ENCODE assay signal across 25 cellular contexts in genomic region chr11:131874070-131874469, GRCh38.
"Had no signal": no experiment of that assay in that cellular context is flagged by ENCODE, and none has a peak within 500 bp of the region (broad histone marks: within the 10 kb centered on the region; RNA-seq: fewer than 3 reads in every experiment).

No MANE protein-coding gene starts in this region.

- H3K9me3 Mint-ChIP-seq: activated naive CD4-positive, alpha-beta T cell treated with anti-CD3 and anti-CD28 coated beads, Interleukin-2, amount 50 U/mL, for 24 hours had no signal

- H3K27ac ChIP-seq: ascending aorta, body of pancreas, RWPE1, WERI-Rb-1 had no signal

- H3K4me3 ChIP-seq: ascending aorta, body of pancreas had no signal

- H3K27me3 Mint-ChIP-seq: activated CD4-positive, alpha-beta memory T cell treated with anti-CD3 and anti-CD28 coated beads, Interleukin-2, amount 10 ng/mL, durations not matched to agents 7 days and 5 days; activated naive CD4-positive, alpha-beta T cell treated with anti-CD3 and anti-CD28 coated beads, Interleukin-2, amount 50 U/mL, for 24 hours; central memory CD8-positive, alpha-beta T cell had no signal

- H3K9me3 ChIP-seq: ascending aorta, body of pancreas had no signal

- H3K27me3 ChIP-seq: ascending aorta, body of pancreas had no signal

- H3K4me1 ChIP-seq: ascending aorta, body of pancreas had no signal

- H3K36me3 ChIP-seq: ascending aorta, WERI-Rb-1 had no signal

- H3K4me3 Mint-ChIP-seq: activated CD4-positive, alpha-beta memory T cell treated with anti-CD3 and anti-CD28 coated beads, Interleukin-2, amount 10 ng/mL, durations not matched to agents 7 days and 5 days; activated CD4-positive, alpha-beta T cell treated with anti-CD3 and anti-CD28 coated beads for 36 hours; activated naive CD4-positive, alpha-beta T cell treated with anti-CD3 and anti-CD28 coated beads, Interleukin-2, amount 50 U/mL, for 24 hours; central memory CD8-positive, alpha-beta T cell had no signal

- ATAC-seq: activated CD4-positive, alpha-beta T cell treated with anti-CD3 and anti-CD28 coated beads for 36 hours; body of pancreas; Panc1 had no signal

- H3K4me1 Mint-ChIP-seq: activated CD4-positive, alpha-beta memory T cell treated with anti-CD3 and anti-CD28 coated beads, Interleukin-2, amount 10 ng/mL, durations not matched to agents 7 days and 5 days; activated CD4-positive, alpha-beta T cell treated with anti-CD3 and anti-CD28 coated beads for 36 hours; activated naive CD4-positive, alpha-beta T cell treated with anti-CD3 and anti-CD28 coated beads, Interleukin-2, amount 50 U/mL, for 24 hours; central memory CD8-positive, alpha-beta T cell had no signal

- H3K36me3 Mint-ChIP-seq: activated naive CD4-positive, alpha-beta T cell treated with anti-CD3 and anti-CD28 coated beads, Interleukin-2, amount 50 U/mL, for 24 hours had no signal

- DNase-seq: activated CD4-positive, alpha-beta memory T cell treated with anti-CD3 and anti-CD28 coated beads, Interleukin-2, amount 10 ng/mL, durations not matched to agents 7 days and 5 days; activated CD4-positive, alpha-beta T cell treated with anti-CD3 and anti-CD28 coated beads for 36 hours; activated CD4-positive, alpha-beta T cell treated with anti-CD3 and anti-CD28 coated beads, Interleukin-2, amount 50 U/mL, for 1 hour; activated effector memory CD4-positive, alpha-beta T cell treated with Interleukin-2 at 50 U/mL for 16 hours; activated naive CD4-positive, alpha-beta T cell; activated T-cell treated with anti-CD3 and anti-CD28 coated beads for 4 hours; amniotic stem cell; body of pancreas; MM.1S; NCI-H1105; NCI-H1436; NCI-H1694 treated with DMSO at 0.1 percent for 48 hours; NCI-H2029 treated with DMSO at 0.1 percent for 48 hours; NCI-H345; NCI-H510A; NCI-H526 treated with DMSO at 0.1 percent for 48 hours; NCI-H82; SHP77 treated with DMSO at 0.1 percent for 48 hours; T-helper 1 cell; WERI-Rb-1 had no signal
